In genomic region chr4:136637071-136637777, GRCh38 we compare ENCODE assay signal across 9 cellular contexts.
DNase-seq lines count a peak whose midpoint lies in the region; ATAC-seq and TF ChIP-seq lines count a peak whose summit lies in the region.
"Had no signal": no experiment of that assay in that cellular context is flagged by ENCODE, and none has a peak within 500 bp of the region (broad histone marks: within the 10 kb centered on the region; RNA-seq: fewer than 3 reads in every experiment).

No MANE protein-coding gene starts in this region.

- in situ Hi-C loops in GM13976 (cut with MboI; ENCODE audit: low sequenced_read_pairs, unreplicated experiment), result no loop called here

- no peaks in the 10 kb centered on the region for H3K36me3 Mint-ChIP-seq in activated T-helper 1 cell treated with anti-CD3 and anti-CD28 coated beads, Interleukin-12 subunit alpha, Interleukin-12 subunit beta, Interleukin-2, Interleukin-4 antibody, amounts not matched to agents 30 ng/mL and 10 ng/mL and 1 ng/mL, durations not matched to agents 14 hours and 24 hours and 36 hours (ENCODE audit: low read depth)
- H3K36me3 Mint-ChIP-seq: stimulated activated effector memory CD8-positive, alpha-beta T cell treated with anti-CD3 and anti-CD28 coated beads, Interleukin-12 subunit alpha, Interleukin-12 subunit beta, amount 100 ng/mL, for 72 hours had no signal

- peak; percentile 38 for DNase-seq in A673 (ENCODE audit: low spot score)
- DNase-seq in GM13976 (ENCODE audit: low spot score), result peak; percentile 27
- peak; percentile 19 for DNase-seq in OCI-LY7 (ENCODE audit: low spot score)
- peak; percentile 8 for DNase-seq in fibroblast of mammary gland (ENCODE audit: low read depth)
- DNase-seq in activated T-helper 1 cell treated with anti-CD3 and anti-CD28 coated beads, Interleukin-12 subunit alpha, Interleukin-12 subunit beta, Interleukin-2, Interleukin-4 antibody, amounts not matched to agents 30 ng/mL and 10 ng/mL and 1 ng/mL, durations not matched to agents 14 hours and 24 hours and 36 hours (ENCODE audit: low spot score), result no peak
- DNase-seq in activated naive CD4-positive, alpha-beta T cell treated with anti-CD3 and anti-CD28 coated beads, Interleukin-2, amount 50 U/mL, for 16 hours, result no peak

- intact Hi-C loops in A673 (cut with micrococcal nuclease; ENCODE audit: unreplicated experiment) (no loop called here), OCI-LY7 (cut with micrococcal nuclease; ENCODE audit: unreplicated experiment) (no loop called here)
- intact Hi-C loops in activated T-helper 1 cell treated with anti-CD3 and anti-CD28 coated beads, Interleukin-12 subunit alpha, Interleukin-12 subunit beta, Interleukin-2, Interleukin-4 antibody, amounts not matched to agents 30 ng/mL and 10 ng/mL and 1 ng/mL, durations not matched to agents 14 hours and 24 hours and 36 hours (cut with micrococcal nuclease), result no loop called here

- no peaks in the 10 kb centered on the region for H3K9me3 Mint-ChIP-seq in activated T-helper 1 cell treated with anti-CD3 and anti-CD28 coated beads, Interleukin-12 subunit alpha, Interleukin-12 subunit beta, Interleukin-2, Interleukin-4 antibody, amounts not matched to agents 30 ng/mL and 10 ng/mL and 1 ng/mL, durations not matched to agents 14 hours and 24 hours and 36 hours

- H4K20me1 ChIP-seq in OCI-LY7 (ENCODE audit: insufficient read depth, low read length), result no peaks in the 10 kb centered on the region

- POLR2A ChIA-PET in A673 (lab: Charles Lee; ENCODE audit: low non-redundant PET) (no interaction called here), OCI-LY7 (lab: Charles Lee) (interaction anchor here (0.6 kb wide), 1 partner anchor 958 kb away, joined by 3 read pairs; no protein-coding TSS in a partner anchor)

- ATAC-seq in GM21825 (IDR thresholded peaks at IDR 0.05; ENCODE audit: unreplicated experiment) (no peak), HG02678 (IDR thresholded peaks at IDR 0.05; ENCODE audit: unreplicated experiment) (no peak)
- ATAC-seq: stimulated activated effector memory CD8-positive, alpha-beta T cell treated with anti-CD3 and anti-CD28 coated beads, Interleukin-12 subunit alpha, Interleukin-12 subunit beta, amount 100 ng/mL, for 72 hours had no signal

- no peaks in the 10 kb centered on the region for H3K4me1 Mint-ChIP-seq in activated T-helper 1 cell treated with anti-CD3 and anti-CD28 coated beads, Interleukin-12 subunit alpha, Interleukin-12 subunit beta, Interleukin-2, Interleukin-4 antibody, amounts not matched to agents 30 ng/mL and 10 ng/mL and 1 ng/mL, durations not matched to agents 14 hours and 24 hours and 36 hours (ENCODE audit: low read depth)
- H3K4me1 Mint-ChIP-seq: stimulated activated effector memory CD8-positive, alpha-beta T cell treated with anti-CD3 and anti-CD28 coated beads, Interleukin-12 subunit alpha, Interleukin-12 subunit beta, amount 100 ng/mL, for 72 hours had no signal

- H3K79me2 ChIP-seq in OCI-LY7 (ENCODE audit: insufficient read depth, low read depth, low read length), result no peaks in the 10 kb centered on the region

- H3K4me2 ChIP-seq in OCI-LY7 (ENCODE audit: low read length), result no peak overlapping the region

- no peak overlapping the region for H3K4me3 Mint-ChIP-seq in activated T-helper 1 cell treated with anti-CD3 and anti-CD28 coated beads, Interleukin-12 subunit alpha, Interleukin-12 subunit beta, Interleukin-2, Interleukin-4 antibody, amounts not matched to agents 30 ng/mL and 10 ng/mL and 1 ng/mL, durations not matched to agents 14 hours and 24 hours and 36 hours
- H3K4me3 Mint-ChIP-seq: stimulated activated effector memory CD8-positive, alpha-beta T cell treated with anti-CD3 and anti-CD28 coated beads, Interleukin-12 subunit alpha, Interleukin-12 subunit beta, amount 100 ng/mL, for 72 hours had no signal

- H3K4me3 ChIP-seq in A673 (ENCODE audit: low read depth, low read length, poor library complexity, severe bottlenecking) (no peak overlapping the region), OCI-LY7 (ENCODE audit: low read depth, low read length, poor library complexity, severe bottlenecking) (no peak overlapping the region), fibroblast of mammary gland (ENCODE audit: control insufficient read depth, low read depth, low read length) (no peak overlapping the region)

- no peaks in the 10 kb centered on the region for H3K9me2 ChIP-seq in OCI-LY7 (ENCODE audit: insufficient read depth, low read length)

- CTCF ChIA-PET in A673 (lab: Charles Lee), result interaction anchor here (0.6 kb wide), 1 partner anchor 582 kb away, joined by 3 read pairs; no protein-coding TSS in a partner anchor
- CTCF ChIA-PET in OCI-LY7 (lab: Charles Lee; ENCODE audit: unreplicated experiment), result no interaction called here

- H3K36me3 ChIP-seq in A673 (ENCODE audit: insufficient read depth, low read length, poor library complexity, severe bottlenecking) (no peaks in the 10 kb centered on the region), OCI-LY7 (ENCODE audit: insufficient read depth, low read length) (no peaks in the 10 kb centered on the region)

- no peaks in the 10 kb centered on the region for H3K9me3 ChIP-seq in A673 (ENCODE audit: low read depth, low read length, poor library complexity, severe bottlenecking)
- H3K9me3 ChIP-seq in OCI-LY7 (ENCODE audit: low read length), result no peaks in the 10 kb centered on the region

- H3K27ac ChIP-seq in A673 (ENCODE audit: low read depth, low read length, poor library complexity, severe bottlenecking) (no peak overlapping the region), OCI-LY7 (ENCODE audit: low read depth, low read length, poor library complexity, severe bottlenecking) (no peak overlapping the region)

- H3K4me1 ChIP-seq in A673 (ENCODE audit: insufficient read depth, low read length, poor library complexity, severe bottlenecking), result no peaks in the 10 kb centered on the region
- no peaks in the 10 kb centered on the region for H3K4me1 ChIP-seq in OCI-LY7 (ENCODE audit: insufficient read depth, low read length, poor library complexity, severe bottlenecking)

- H3K27ac Mint-ChIP-seq in activated T-helper 1 cell treated with anti-CD3 and anti-CD28 coated beads, Interleukin-12 subunit alpha, Interleukin-12 subunit beta, Interleukin-2, Interleukin-4 antibody, amounts not matched to agents 30 ng/mL and 10 ng/mL and 1 ng/mL, durations not matched to agents 14 hours and 24 hours and 36 hours, result no peak overlapping the region
- H3K27ac Mint-ChIP-seq: stimulated activated effector memory CD8-positive, alpha-beta T cell treated with anti-CD3 and anti-CD28 coated beads, Interleukin-12 subunit alpha, Interleukin-12 subunit beta, amount 100 ng/mL, for 72 hours had no signal

- BruUV-seq in A673 (replicated peaks; lab: Mats Ljungman, UMichigan) (no TSS peak), OCI-LY7 (replicated peaks; lab: Mats Ljungman, UMichigan) (no TSS peak)

- no peaks in the 10 kb centered on the region for H3K27me3 ChIP-seq in A673 (replicated peaks; ENCODE audit: insufficient read depth, low read depth, low read length, poor library complexity)

- H2AFZ ChIP-seq in OCI-LY7 (ENCODE audit: low read length), result no peak overlapping the region

- no peaks in the 10 kb centered on the region for H3K27me3 Mint-ChIP-seq in activated T-helper 1 cell treated with anti-CD3 and anti-CD28 coated beads, Interleukin-12 subunit alpha, Interleukin-12 subunit beta, Interleukin-2, Interleukin-4 antibody, amounts not matched to agents 30 ng/mL and 10 ng/mL and 1 ng/mL, durations not matched to agents 14 hours and 24 hours and 36 hours (ENCODE audit: insufficient read depth)

- peak; percentile 79 for TF ChIP-seq CTCF in A673 (conservative IDR thresholded peaks at IDR 0.05; ENCODE audit: low read depth, low read length)
- peak; percentile 33 for TF ChIP-seq CTCF in GM13976 (IDR thresholded peaks at IDR 0.05; ENCODE audit: borderline replicate concordance, control extremely low read depth, extremely low read depth, insufficient read depth, missing control alignments)
- TF ChIP-seq CTCF in OCI-LY7 (conservative IDR thresholded peaks at IDR 0.05; ENCODE audit: low read length), result peak; percentile 80
- peak; percentile 34 for TF ChIP-seq CTCF in fibroblast of mammary gland (conservative IDR thresholded peaks at IDR 0.05; ENCODE audit: control insufficient read depth, insufficient read depth, low read depth, low read length)

Comparison
In these comparisons a context has a peak if more than half of its experiments do, and no peak if none do; other contexts are left out.
1. DNase-seq: peak in A673 (single experiment), GM13976 (single experiment), OCI-LY7 (single experiment) and fibroblast of mammary gland (single experiment); none in activated T-helper 1 cell treated with anti-CD3 and anti-CD28 coated beads, Interleukin-12 subunit alpha, Interleukin-12 subunit beta, Interleukin-2, Interleukin-4 antibody, amounts not matched to agents 30 ng/mL and 10 ng/mL and 1 ng/mL, durations not matched to agents 14 hours and 24 hours and 36 hours (single experiment) and activated naive CD4-positive, alpha-beta T cell treated with anti-CD3 and anti-CD28 coated beads, Interleukin-2, amount 50 U/mL, for 16 hours (single experiment).
2. Peak in every context shown above with its lines, with median percentiles within 50 percentile points of each other: CTCF ChIP-seq.